Comparison of ENCODE assay signal across 23 cellular contexts in the genomic region with DNA sequence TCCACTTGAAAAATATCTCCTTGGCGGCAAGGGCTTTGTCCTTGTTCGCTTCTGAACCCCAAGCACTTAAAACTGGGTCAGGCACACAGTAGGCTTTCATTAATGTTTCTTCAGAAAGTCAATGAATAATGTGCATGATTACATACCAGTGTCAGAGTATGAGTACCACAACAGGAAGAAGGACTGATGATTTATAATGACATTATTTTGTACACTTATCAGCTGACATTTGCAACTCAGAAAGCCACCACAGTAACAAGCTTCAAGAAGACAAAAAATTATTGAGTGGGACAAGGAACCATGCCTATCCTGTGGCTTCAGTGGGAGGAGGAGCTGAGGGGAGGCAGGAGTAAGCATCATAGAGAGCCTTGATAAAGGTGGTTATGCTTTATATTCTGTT.
"Had no signal": no experiment of that assay in that cellular context is flagged by ENCODE, and none has a peak within 500 bp of the region (broad histone marks: within the 10 kb centered on the region; RNA-seq: fewer than 3 reads in every experiment).

No MANE protein-coding gene starts in this region.

- H3K36me3 ChIP-seq: left ventricle myocardium inferior, ovary, right atrium auricular region, right lobe of liver, thyroid gland, transverse colon, vagina had no signal

- H3K27me3 ChIP-seq: ovary, right atrium auricular region, right lobe of liver, stomach, testis, thyroid gland, transverse colon, upper lobe of left lung, vagina had no signal

- H3K4me3 ChIP-seq: left ventricle myocardium inferior, lung, mucosa of descending colon, ovary, right atrium auricular region, right lobe of liver, smooth muscle cell, stomach, testis, thyroid gland, transverse colon, upper lobe of left lung, vagina had no signal

- H3K9me3 Mint-ChIP-seq: naive thymus-derived CD4-positive, alpha-beta T cell; natural killer cell treated with Interleukin-12 subunit alpha and Interleukin-12 subunit beta and Interleukin-15 and Interleukin-18, amount 100 ng/mL, for 72 hours; stimulated activated naive B cell treated with anti-CD40 and anti-IgM and Interleukin-4, amounts not matched to agents 10 μg/mL and 1 μg/mL and 100 μg/mL, for 72 hours had no signal

- H3K27me3 Mint-ChIP-seq: naive thymus-derived CD4-positive, alpha-beta T cell; natural killer cell treated with Interleukin-12 subunit alpha and Interleukin-12 subunit beta and Interleukin-15 and Interleukin-18, amount 100 ng/mL, for 72 hours; progenitor cell of endocrine pancreas; stimulated activated naive B cell treated with anti-CD40 and anti-IgM and Interleukin-4, amounts not matched to agents 10 μg/mL and 1 μg/mL and 100 μg/mL, for 72 hours had no signal

- H3K27ac Mint-ChIP-seq: natural killer cell treated with Interleukin-12 subunit alpha and Interleukin-12 subunit beta and Interleukin-15 and Interleukin-18, amount 100 ng/mL, for 72 hours; progenitor cell of endocrine pancreas; stimulated activated naive B cell treated with anti-CD40 and anti-IgM and Interleukin-4, amounts not matched to agents 10 μg/mL and 1 μg/mL and 100 μg/mL, for 72 hours had no signal

- H3K4me3 Mint-ChIP-seq: naive thymus-derived CD4-positive, alpha-beta T cell; natural killer cell treated with Interleukin-12 subunit alpha and Interleukin-12 subunit beta and Interleukin-15 and Interleukin-18, amount 100 ng/mL, for 72 hours; stimulated activated naive B cell treated with anti-CD40 and anti-IgM and Interleukin-4, amounts not matched to agents 10 μg/mL and 1 μg/mL and 100 μg/mL, for 72 hours had no signal

- DNase-seq: islet precursor cell; left ventricle myocardium inferior; midbrain; mucosa of descending colon; naive thymus-derived CD4-positive, alpha-beta T cell; ovary; right lobe of liver; stimulated activated CD4-positive, alpha-beta T cell treated with anti-CD3 and anti-CD28 coated beads, Interleukin-1b, Interleukin-23, amount 100 ng/mL, for 48 hours; stimulated activated CD4-positive, alpha-beta T cell treated with anti-CD3 and anti-CD28 coated beads, Interleukin-2, amount 100 ng/mL, for 48 hours; stimulated activated CD4-positive, alpha-beta T cell treated with anti-CD3 and anti-CD28 coated beads, Interleukin-4, amount 100 ng/mL, for 4 hours; stimulated activated CD8-positive, alpha-beta memory T cell treated with anti-CD3 and anti-CD28 coated beads, Interleukin-4, amount 100 ng/mL, for 48 hours; stimulated activated naive B cell treated with anti-CD40 and anti-IgM and Interleukin-4, amounts not matched to agents 10 μg/mL and 1 μg/mL and 100 μg/mL, for 72 hours; stomach; testis; transverse colon; upper lobe of left lung had no signal

- ATAC-seq: mucosa of descending colon; naive thymus-derived CD4-positive, alpha-beta T cell; natural killer cell treated with Interleukin-12 subunit alpha and Interleukin-12 subunit beta and Interleukin-15 and Interleukin-18, amount 100 ng/mL, for 72 hours; right lobe of liver had no signal
